ENCODE assay signal across 9 cellular contexts in the genomic region with DNA sequence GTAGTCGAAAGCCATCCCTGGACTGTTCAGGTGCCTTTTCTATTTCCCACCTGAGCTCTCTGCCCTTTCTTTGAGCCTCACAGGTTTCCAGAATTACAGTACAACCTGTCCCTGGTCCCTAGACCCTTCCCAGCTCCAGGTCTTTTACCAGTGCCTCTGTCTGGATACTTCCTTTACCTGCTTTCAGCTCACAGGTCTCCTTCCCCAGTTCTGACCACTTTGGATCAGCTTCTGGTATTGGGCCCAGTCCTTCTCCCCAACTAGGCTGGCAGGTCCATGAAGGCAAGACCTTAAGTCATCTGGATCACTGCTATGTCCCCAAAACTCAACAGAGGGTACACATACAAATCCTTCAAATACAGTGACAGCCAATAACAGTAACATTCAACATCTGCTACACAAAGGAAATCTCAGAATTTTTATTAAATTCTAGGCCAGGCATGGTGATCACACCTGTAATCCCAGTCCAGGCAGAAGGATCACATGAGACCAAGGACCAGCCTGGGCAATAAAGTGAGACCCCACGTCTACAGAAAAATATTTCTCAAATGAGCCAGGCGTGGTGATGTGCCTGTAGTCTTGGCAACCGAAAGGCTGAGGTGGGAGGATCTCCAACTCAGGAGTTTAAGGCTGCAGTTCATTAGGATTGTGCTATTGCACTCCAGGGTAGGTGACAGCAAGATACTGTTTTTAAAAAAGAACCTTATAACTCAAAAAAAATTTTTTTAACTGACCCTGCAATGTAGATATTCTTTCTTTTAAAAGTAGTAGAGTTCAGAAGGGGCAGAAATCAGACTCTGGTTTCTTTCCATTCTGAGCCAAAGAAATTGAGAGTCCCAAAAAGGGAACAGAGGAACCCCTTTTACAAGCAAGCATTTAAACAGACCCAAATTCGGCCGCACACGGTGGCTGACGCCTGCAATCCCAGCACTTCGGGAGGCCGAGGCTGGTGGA. TPM values are rescaled to one million over a fixed set of nuclear protein-coding genes. Genes with fewer than 3 reads are reported as not detected.
A peak's percentile ranks its signal among the peaks of the same experiment; 100 is the strongest.
DNase-seq lines count a peak whose midpoint lies in the region; ATAC-seq, FAIRE-seq and TF ChIP-seq lines count a peak whose summit lies in the region.
"Had no signal": no experiment of that assay in that cellular context is flagged by ENCODE, and none has a peak within 500 bp of the region (broad histone marks: within the 10 kb centered on the region; RNA-seq: fewer than 3 reads in every experiment).

No MANE protein-coding gene starts in this region.

- H3K9me3 ChIP-seq in MM.1S (replicated peaks; ENCODE audit: insufficient read depth, low read length) (no peaks in the 10 kb centered on the region), ectodermal cell (ENCODE audit: control insufficient read depth, low read length) (no peaks in the 10 kb centered on the region)

- H3K36me3 ChIP-seq in MM.1S (replicated peaks; ENCODE audit: insufficient read depth, low read length) (peaks cover 16% of the 10 kb centered on the region), ectodermal cell (ENCODE audit: control insufficient read depth, insufficient read depth, low read length) (peaks cover 24% of the 10 kb centered on the region)

- H3K27ac ChIP-seq in C4-2B (peak overlapping the region; percentile 95), MM.1S (ENCODE audit: low read length) (peak overlapping the region; percentile 65; the same call in 1 of the 2 replicates), ectodermal cell (ENCODE audit: insufficient read depth, low read depth, low read length, poor library complexity, severe bottlenecking) (no peak overlapping the region)

- FAIRE-seq in frontal cortex (lab: Jason Lieb, UNC), result no peak

- H3K4me3 Mint-ChIP-seq in nephron, result peak overlapping the region; percentile 95 to 100 (median 100)

- H3K4me3 ChIP-seq in MM.1S (ENCODE audit: low read length) (peak overlapping the region; percentile 100), ectodermal cell (ENCODE audit: insufficient read depth, low read depth, low read length) (peak overlapping the region; percentile 70)

- peak overlapping the region; percentile 68 for H3K4me2 ChIP-seq in MM.1S (ENCODE audit: low read depth, low read length)

- H3K79me2 ChIP-seq in MM.1S (ENCODE audit: low read length), result peaks cover 31% of the 10 kb centered on the region

- H4K20me1 ChIP-seq in MM.1S (ENCODE audit: insufficient read depth, low read length), result peaks cover 15% of the 10 kb centered on the region

- H3K4me1 ChIP-seq in MM.1S (ENCODE audit: low read length), result peaks cover 46% of the 10 kb centered on the region
- H3K4me1 ChIP-seq in ectodermal cell (ENCODE audit: control insufficient read depth, insufficient read depth, low read length), result peaks cover 14% of the 10 kb centered on the region

- DNase-seq in MM.1S, result no peak
- DNase-seq in frontal cortex (ENCODE audit: low spot score in 2 of 2), result no peak
- no peak for DNase-seq in Ammon's horn (ENCODE audit: low spot score)
- no peak for DNase-seq in C1 segment of cervical spinal cord (lab: John Stamatoyannopoulos, UW)
- DNase-seq: left colon had no signal

- H3K9me3 Mint-ChIP-seq in nephron, result no peaks in the 10 kb centered on the region

- no peaks in the 10 kb centered on the region for H3K27me3 Mint-ChIP-seq in nephron (ENCODE audit: low read depth)

- peaks cover 23% of the 10 kb centered on the region for H3K4me1 Mint-ChIP-seq in nephron

- H3K36me3 Mint-ChIP-seq in nephron (ENCODE audit: low read depth), result peaks cover 30% of the 10 kb centered on the region

- WGBS in ectodermal cell, 2 experiments, result 66 to 67% methylated on average over 10 of the region's 10 CpGs

- no peaks in the 10 kb centered on the region for H3K9me2 ChIP-seq in MM.1S (replicated peaks; ENCODE audit: insufficient read depth, low read length)

- peaks cover 51% of the 10 kb centered on the region for H3F3A ChIP-seq in MM.1S (ENCODE audit: insufficient read depth, low read length)

- ATAC-seq in HG03139 (IDR thresholded peaks at IDR 0.05; ENCODE audit: unreplicated experiment), result no peak

- TF ChIP-seq CTCF in C4-2B (conservative IDR thresholded peaks at IDR 0.05) (no peak), MM.1S (IDR thresholded peaks at IDR 0.05; ENCODE audit: low read length) (no peak), nephron (IDR thresholded peaks at IDR 0.05; ENCODE audit: unreplicated experiment in 3 of 3) (no peak)

- H2AFZ ChIP-seq in MM.1S (ENCODE audit: low read length), result no peak overlapping the region

- peak overlapping the region; percentile 96 for H3K9ac ChIP-seq in MM.1S (ENCODE audit: low read length)

- peak overlapping the region in 1 of 3 experiments; percentile 25 for H3K27ac Mint-ChIP-seq in nephron

- H3K27me3 ChIP-seq in MM.1S (replicated peaks; ENCODE audit: insufficient read depth, low read length) (no peaks in the 10 kb centered on the region), ectodermal cell (ENCODE audit: control insufficient read depth, insufficient read depth, low read length, poor library complexity, severe bottlenecking) (no peaks in the 10 kb centered on the region)

RNA-seq across cellular contexts. Expression of a gene that starts 1.3 kb away (rescaled TPM):
- polyA plus RNA-seq in ectodermal cell (2013, experiment 1 of 4), result 1,697 TPM
- polyA plus RNA-seq in ectodermal cell (2013, experiment 2 of 4), result 1,868 TPM
- polyA plus RNA-seq in ectodermal cell (2013, experiment 3 of 4), result 2,395 TPM
- polyA plus RNA-seq in ectodermal cell (2013, experiment 4 of 4), result 2,708 TPM
- 59.1 TPM for total RNA-seq in frontal cortex

RNA-seq across cellular contexts. Expression of a gene that starts 11.0 kb away (rescaled TPM):
- 129 TPM for polyA plus RNA-seq in ectodermal cell (2013, experiment 1 of 4)
- polyA plus RNA-seq in ectodermal cell (2013, experiment 2 of 4), result 132 TPM
- 87.3 TPM for polyA plus RNA-seq in ectodermal cell (2013, experiment 3 of 4)
- polyA plus RNA-seq in ectodermal cell (2013, experiment 4 of 4), result 112 TPM
- 59.5 TPM for total RNA-seq in frontal cortex

RNA-seq across cellular contexts. Expression of a gene that starts 21.9 kb away (rescaled TPM):
- polyA plus RNA-seq in ectodermal cell (2013, experiment 1 of 4), result 87.4 TPM
- 90.8 TPM for polyA plus RNA-seq in ectodermal cell (2013, experiment 2 of 4)
- 60.9 TPM for polyA plus RNA-seq in ectodermal cell (2013, experiment 3 of 4)
- polyA plus RNA-seq in ectodermal cell (2013, experiment 4 of 4), result 71.0 TPM
- total RNA-seq in frontal cortex, result 17.5 TPM

RNA-seq across cellular contexts. Expression of a gene that starts 27.8 kb away (rescaled TPM):
- polyA plus RNA-seq in ectodermal cell (2013, experiment 1 of 4), result 9.8 TPM
- polyA plus RNA-seq in ectodermal cell (2013, experiment 2 of 4), result 7.4 TPM
- polyA plus RNA-seq in ectodermal cell (2013, experiment 3 of 4), result 4.7 TPM
- polyA plus RNA-seq in ectodermal cell (2013, experiment 4 of 4), result 5.8 TPM
- total RNA-seq in frontal cortex, result 0.41 TPM

RNA-seq across cellular contexts. Expression of a gene that starts 43.2 kb away (rescaled TPM):
- polyA plus RNA-seq in ectodermal cell (2013, experiment 1 of 4), result 34.2 TPM
- 36.8 TPM for polyA plus RNA-seq in ectodermal cell (2013, experiment 2 of 4)
- polyA plus RNA-seq in ectodermal cell (2013, experiment 3 of 4), result 27.1 TPM
- 29.6 TPM for polyA plus RNA-seq in ectodermal cell (2013, experiment 4 of 4)
- total RNA-seq in frontal cortex, result 9.8 TPM
